ENCODE assay signal across 23 cellular contexts in the genomic region with DNA sequence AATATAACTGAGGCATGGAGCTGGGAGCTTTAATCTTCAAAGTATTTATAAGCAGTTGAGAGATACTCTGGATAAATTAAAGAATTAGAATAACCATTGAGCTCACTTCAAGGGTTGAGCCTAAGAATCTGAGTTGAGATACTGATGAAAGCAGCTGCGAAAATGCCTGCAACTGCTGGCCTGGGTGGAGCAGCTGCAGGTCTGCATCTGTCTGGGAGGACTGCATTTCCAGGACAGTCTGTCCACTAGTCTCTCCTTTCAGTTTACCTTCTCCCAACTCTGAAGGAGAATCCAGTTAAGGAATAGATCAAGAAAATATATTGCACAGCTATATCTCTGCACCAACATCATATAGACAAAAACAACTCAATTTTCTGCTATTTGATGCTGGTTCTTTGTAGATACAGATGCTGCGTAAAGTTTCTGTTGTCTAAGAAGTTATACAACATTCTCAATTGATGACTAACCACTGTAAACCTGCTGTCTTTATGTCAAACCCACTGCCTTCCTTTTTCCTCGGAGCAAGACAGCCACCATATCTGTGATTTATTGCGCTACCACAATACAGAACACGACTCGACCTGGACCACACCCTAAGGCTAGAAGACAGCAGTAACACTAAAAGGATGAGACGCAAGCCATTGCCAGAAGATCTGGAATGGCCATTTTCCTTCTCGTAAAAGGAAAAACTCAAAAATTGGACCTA.
DNase-seq lines count a peak whose midpoint lies in the region; ATAC-seq, FAIRE-seq and TF ChIP-seq lines count a peak whose summit lies in the region.
"Had no signal": no experiment of that assay in that cellular context is flagged by ENCODE, and none has a peak within 500 bp of the region (broad histone marks: within the 10 kb centered on the region; RNA-seq: fewer than 3 reads in every experiment).

No MANE protein-coding gene starts in this region.

- no peak for TF ChIP-seq CTCF in nephron (IDR thresholded peaks at IDR 0.05; ENCODE audit: unreplicated experiment in 3 of 3)
- no peak for TF ChIP-seq CTCF in D721Med (IDR thresholded peaks at IDR 0.05; ENCODE audit: insufficient read depth, missing control alignments)

- peak overlapping the region; percentile 16 to 31 (median 28) for H3K27ac Mint-ChIP-seq in nephron
- H3K27ac Mint-ChIP-seq: activated CD4-positive, alpha-beta T cell treated with anti-CD3 and anti-CD28 coated beads, Interleukin-2, amount 10 ng/mL, durations not matched to agents 24 days and 14 days; activated CD8-positive, alpha-beta memory T cell treated with anti-CD3 and anti-CD28 coated beads, Interleukin-2, amount 10 ng/mL, durations not matched to agents 7 days and 5 days; activated T-helper 17 cell treated with anti-CD3 and anti-CD28 coated beads, Interleukin-2, amount 50 U/mL, for 72 hours; T-helper 17 cell had no signal

- H3K4me3 Mint-ChIP-seq in nephron, result no peak overlapping the region
- H3K4me3 Mint-ChIP-seq: activated CD4-positive, alpha-beta T cell treated with anti-CD3 and anti-CD28 coated beads, Interleukin-2, amount 10 ng/mL, durations not matched to agents 24 days and 14 days; activated CD8-positive, alpha-beta memory T cell treated with anti-CD3 and anti-CD28 coated beads, Interleukin-2, amount 10 ng/mL, durations not matched to agents 7 days and 5 days; activated T-helper 17 cell treated with anti-CD3 and anti-CD28 coated beads, Interleukin-2, amount 50 U/mL, for 72 hours; nephron progenitor cell; T-helper 17 cell had no signal

- peak; percentile 73 for ATAC-seq in esophagus mucosa
- no peak for ATAC-seq in GM21447 (IDR thresholded peaks at IDR 0.05; ENCODE audit: unreplicated experiment)
- no peak for ATAC-seq in GM18505 (IDR thresholded peaks at IDR 0.05; ENCODE audit: unreplicated experiment)
- ATAC-seq in GM21717 (IDR thresholded peaks at IDR 0.05; ENCODE audit: unreplicated experiment), result no peak
- ATAC-seq: activated CD8-positive, alpha-beta memory T cell treated with anti-CD3 and anti-CD28 coated beads, Interleukin-2, amount 10 ng/mL, durations not matched to agents 7 days and 5 days; activated T-helper 17 cell treated with anti-CD3 and anti-CD28 coated beads, Interleukin-2, amount 50 U/mL, for 72 hours; left cardiac atrium; sciatic nerve; T-helper 17 cell had no signal

- peaks cover 27% of the 10 kb centered on the region for H3K4me1 Mint-ChIP-seq in nephron
- H3K4me1 Mint-ChIP-seq: activated CD4-positive, alpha-beta T cell treated with anti-CD3 and anti-CD28 coated beads, Interleukin-2, amount 10 ng/mL, durations not matched to agents 24 days and 14 days; activated CD8-positive, alpha-beta memory T cell treated with anti-CD3 and anti-CD28 coated beads, Interleukin-2, amount 10 ng/mL, durations not matched to agents 7 days and 5 days; activated T-helper 17 cell treated with anti-CD3 and anti-CD28 coated beads, Interleukin-2, amount 50 U/mL, for 72 hours; T-helper 17 cell had no signal

- H3K36me3 Mint-ChIP-seq in nephron (ENCODE audit: low read depth), result no peaks in the 10 kb centered on the region
- H3K36me3 Mint-ChIP-seq: activated CD8-positive, alpha-beta memory T cell treated with anti-CD3 and anti-CD28 coated beads, Interleukin-2, amount 10 ng/mL, durations not matched to agents 7 days and 5 days had no signal

- no peaks in the 10 kb centered on the region for H3K9me3 Mint-ChIP-seq in nephron
- H3K9me3 Mint-ChIP-seq: activated CD4-positive, alpha-beta T cell treated with anti-CD3 and anti-CD28 coated beads, Interleukin-2, amount 10 ng/mL, durations not matched to agents 24 days and 14 days; activated T-helper 17 cell treated with anti-CD3 and anti-CD28 coated beads, Interleukin-2, amount 50 U/mL, for 72 hours; nephron progenitor cell had no signal

- H3K27me3 Mint-ChIP-seq in nephron (ENCODE audit: low read depth), result peaks cover 8% of the 10 kb centered on the region
- H3K27me3 Mint-ChIP-seq: activated CD4-positive, alpha-beta T cell treated with anti-CD3 and anti-CD28 coated beads, Interleukin-2, amount 10 ng/mL, durations not matched to agents 24 days and 14 days; activated CD8-positive, alpha-beta memory T cell treated with anti-CD3 and anti-CD28 coated beads, Interleukin-2, amount 10 ng/mL, durations not matched to agents 7 days and 5 days; activated T-helper 17 cell treated with anti-CD3 and anti-CD28 coated beads, Interleukin-2, amount 50 U/mL, for 72 hours; T-helper 17 cell had no signal

- TF ChIP-seq POLR2A in GM18505 (IDR thresholded peaks at IDR 0.05; ENCODE audit: borderline replicate concordance, extremely low read depth, insufficient read depth, insufficient read length), result no peak

- DNase-seq in ELR (ENCODE audit: low read depth), result peak; percentile 51
- DNase-seq in M059J (ENCODE audit: low read depth), result peak; percentile 28
- no peak for DNase-seq in D721Med (ENCODE audit: insufficient read length, low spot score)
- DNase-seq: activated CD4-positive, alpha-beta T cell treated with anti-CD3 and anti-CD28 coated beads, Interleukin-2, amount 10 ng/mL, durations not matched to agents 24 days and 14 days; activated CD8-positive, alpha-beta memory T cell treated with anti-CD3 and anti-CD28 coated beads, Interleukin-2, amount 10 ng/mL, durations not matched to agents 7 days and 5 days; effector CD8-positive, alpha-beta T cell; left cardiac atrium; NCI-H2171; NCI-H524; nephron progenitor cell; NK-92 treated with Interleukin-12 subunit alpha and Interleukin-12 subunit beta, amount 100 ng/mL, for 24 hours; Peyer's patch; substantia nigra; T-helper 17 cell; uterus had no signal

- FAIRE-seq in D721Med (lab: Jason Lieb, UNC), result no peak
- FAIRE-seq: G401.6 had no signal
